1 cellular context compared by ENCODE assay signal in the genomic region with DNA sequence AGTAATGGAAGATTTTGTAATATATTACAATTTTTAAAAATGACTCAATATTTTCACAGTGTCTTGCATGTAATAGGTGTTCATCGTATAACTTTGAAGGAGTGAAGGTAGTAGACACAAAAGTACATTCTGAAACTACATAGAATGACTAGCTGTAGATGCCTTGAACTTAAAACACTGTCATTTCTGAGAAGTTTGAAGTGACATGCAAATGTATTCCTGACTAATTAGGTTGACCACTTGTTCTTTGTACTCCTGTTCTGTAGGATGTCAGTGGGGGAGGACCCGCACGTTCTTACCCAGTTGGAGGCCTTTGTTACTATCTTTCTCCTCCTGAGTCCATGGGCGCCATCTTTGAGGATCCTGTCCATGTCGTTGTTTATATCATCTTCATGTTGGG.
TF ChIP-seq lines count a peak whose summit lies in the region.

No MANE protein-coding gene starts in this region.

TF ChIP-seq in H1, 55 proteins besides CTCF, POLR2A, EP300 and RAD21:
- TF ChIP-seq, protein P1, sequence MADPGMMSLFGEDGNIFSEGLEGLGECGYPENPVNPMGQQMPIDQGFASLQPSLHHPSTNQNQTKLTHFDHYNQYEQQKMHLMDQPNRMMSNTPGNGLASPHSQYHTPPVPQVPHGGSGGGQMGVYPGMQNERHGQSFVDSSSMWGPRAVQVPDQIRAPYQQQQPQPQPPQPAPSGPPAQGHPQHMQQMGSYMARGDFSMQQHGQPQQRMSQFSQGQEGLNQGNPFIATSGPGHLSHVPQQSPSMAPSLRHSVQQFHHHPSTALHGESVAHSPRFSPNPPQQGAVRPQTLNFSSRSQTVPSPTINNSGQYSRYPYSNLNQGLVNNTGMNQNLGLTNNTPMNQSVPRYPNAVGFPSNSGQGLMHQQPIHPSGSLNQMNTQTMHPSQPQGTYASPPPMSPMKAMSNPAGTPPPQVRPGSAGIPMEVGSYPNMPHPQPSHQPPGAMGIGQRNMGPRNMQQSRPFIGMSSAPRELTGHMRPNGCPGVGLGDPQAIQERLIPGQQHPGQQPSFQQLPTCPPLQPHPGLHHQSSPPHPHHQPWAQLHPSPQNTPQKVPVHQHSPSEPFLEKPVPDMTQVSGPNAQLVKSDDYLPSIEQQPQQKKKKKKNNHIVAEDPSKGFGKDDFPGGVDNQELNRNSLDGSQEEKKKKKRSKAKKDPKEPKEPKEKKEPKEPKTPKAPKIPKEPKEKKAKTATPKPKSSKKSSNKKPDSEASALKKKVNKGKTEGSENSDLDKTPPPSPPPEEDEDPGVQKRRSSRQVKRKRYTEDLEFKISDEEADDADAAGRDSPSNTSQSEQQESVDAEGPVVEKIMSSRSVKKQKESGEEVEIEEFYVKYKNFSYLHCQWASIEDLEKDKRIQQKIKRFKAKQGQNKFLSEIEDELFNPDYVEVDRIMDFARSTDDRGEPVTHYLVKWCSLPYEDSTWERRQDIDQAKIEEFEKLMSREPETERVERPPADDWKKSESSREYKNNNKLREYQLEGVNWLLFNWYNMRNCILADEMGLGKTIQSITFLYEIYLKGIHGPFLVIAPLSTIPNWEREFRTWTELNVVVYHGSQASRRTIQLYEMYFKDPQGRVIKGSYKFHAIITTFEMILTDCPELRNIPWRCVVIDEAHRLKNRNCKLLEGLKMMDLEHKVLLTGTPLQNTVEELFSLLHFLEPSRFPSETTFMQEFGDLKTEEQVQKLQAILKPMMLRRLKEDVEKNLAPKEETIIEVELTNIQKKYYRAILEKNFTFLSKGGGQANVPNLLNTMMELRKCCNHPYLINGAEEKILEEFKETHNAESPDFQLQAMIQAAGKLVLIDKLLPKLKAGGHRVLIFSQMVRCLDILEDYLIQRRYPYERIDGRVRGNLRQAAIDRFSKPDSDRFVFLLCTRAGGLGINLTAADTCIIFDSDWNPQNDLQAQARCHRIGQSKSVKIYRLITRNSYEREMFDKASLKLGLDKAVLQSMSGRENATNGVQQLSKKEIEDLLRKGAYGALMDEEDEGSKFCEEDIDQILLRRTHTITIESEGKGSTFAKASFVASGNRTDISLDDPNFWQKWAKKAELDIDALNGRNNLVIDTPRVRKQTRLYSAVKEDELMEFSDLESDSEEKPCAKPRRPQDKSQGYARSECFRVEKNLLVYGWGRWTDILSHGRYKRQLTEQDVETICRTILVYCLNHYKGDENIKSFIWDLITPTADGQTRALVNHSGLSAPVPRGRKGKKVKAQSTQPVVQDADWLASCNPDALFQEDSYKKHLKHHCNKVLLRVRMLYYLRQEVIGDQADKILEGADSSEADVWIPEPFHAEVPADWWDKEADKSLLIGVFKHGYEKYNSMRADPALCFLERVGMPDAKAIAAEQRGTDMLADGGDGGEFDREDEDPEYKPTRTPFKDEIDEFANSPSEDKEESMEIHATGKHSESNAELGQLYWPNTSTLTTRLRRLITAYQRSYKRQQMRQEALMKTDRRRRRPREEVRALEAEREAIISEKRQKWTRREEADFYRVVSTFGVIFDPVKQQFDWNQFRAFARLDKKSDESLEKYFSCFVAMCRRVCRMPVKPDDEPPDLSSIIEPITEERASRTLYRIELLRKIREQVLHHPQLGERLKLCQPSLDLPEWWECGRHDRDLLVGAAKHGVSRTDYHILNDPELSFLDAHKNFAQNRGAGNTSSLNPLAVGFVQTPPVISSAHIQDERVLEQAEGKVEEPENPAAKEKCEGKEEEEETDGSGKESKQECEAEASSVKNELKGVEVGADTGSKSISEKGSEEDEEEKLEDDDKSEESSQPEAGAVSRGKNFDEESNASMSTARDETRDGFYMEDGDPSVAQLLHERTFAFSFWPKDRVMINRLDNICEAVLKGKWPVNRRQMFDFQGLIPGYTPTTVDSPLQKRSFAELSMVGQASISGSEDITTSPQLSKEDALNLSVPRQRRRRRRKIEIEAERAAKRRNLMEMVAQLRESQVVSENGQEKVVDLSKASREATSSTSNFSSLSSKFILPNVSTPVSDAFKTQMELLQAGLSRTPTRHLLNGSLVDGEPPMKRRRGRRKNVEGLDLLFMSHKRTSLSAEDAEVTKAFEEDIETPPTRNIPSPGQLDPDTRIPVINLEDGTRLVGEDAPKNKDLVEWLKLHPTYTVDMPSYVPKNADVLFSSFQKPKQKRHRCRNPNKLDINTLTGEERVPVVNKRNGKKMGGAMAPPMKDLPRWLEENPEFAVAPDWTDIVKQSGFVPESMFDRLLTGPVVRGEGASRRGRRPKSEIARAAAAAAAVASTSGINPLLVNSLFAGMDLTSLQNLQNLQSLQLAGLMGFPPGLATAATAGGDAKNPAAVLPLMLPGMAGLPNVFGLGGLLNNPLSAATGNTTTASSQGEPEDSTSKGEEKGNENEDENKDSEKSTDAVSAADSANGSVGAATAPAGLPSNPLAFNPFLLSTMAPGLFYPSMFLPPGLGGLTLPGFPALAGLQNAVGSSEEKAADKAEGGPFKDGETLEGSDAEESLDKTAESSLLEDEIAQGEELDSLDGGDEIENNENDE (IDR thresholded peaks at IDR 0.05; ENCODE audit: insufficient replicate concordance, low read length) = no peak
- TF ChIP-seq RBBP5 (IDR thresholded peaks at IDR 0.05; ENCODE audit: borderline replicate concordance, low read depth, low read length) (no peak), TBP (IDR thresholded peaks at IDR 0.05; ENCODE audit: low read depth, low read length) (no peak), TAF1 (IDR thresholded peaks at IDR 0.05; ENCODE audit: low read depth, low read length) (no peak), BCL11A (IDR thresholded peaks at IDR 0.05; ENCODE audit: low read depth in 2 of 2, low read length in 2 of 2) (no peak), YY1 (IDR thresholded peaks at IDR 0.05; ENCODE audit: low read depth, low read length) (0 out of 2 replicates have a peak, but pooled peaks have one; percentile 17)
TF ChIP-seq in H1: peak in this region for 1.
